ENCODE assay signal across 2 cellular contexts in the genomic region with DNA sequence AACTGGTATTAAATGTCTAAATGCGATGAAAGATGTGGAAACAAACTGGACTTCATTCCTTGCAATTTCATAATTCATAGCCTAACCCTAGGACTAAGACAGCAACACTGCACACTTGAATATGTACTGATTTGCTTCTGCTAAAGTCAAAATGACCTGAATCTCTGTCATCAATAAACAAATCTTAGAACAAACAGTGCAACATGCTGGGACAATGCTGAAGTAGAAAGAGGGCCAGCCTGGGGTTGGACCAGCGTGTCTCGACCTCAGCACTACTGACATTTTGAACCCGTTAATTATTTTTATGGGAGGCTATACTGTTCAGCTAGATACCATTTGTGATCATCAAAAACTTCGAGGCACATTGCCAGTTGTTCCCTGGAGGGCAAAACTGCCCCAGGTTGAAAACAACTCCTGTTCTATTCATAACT.
TF ChIP-seq lines count a peak whose summit lies in the region.

No MANE protein-coding gene starts in this region.

TF ChIP-seq in SK-N-SH, 30 proteins besides CTCF, POLR2A, EP300 and RAD21 (continued from another document):
- TF ChIP-seq, protein P1, sequence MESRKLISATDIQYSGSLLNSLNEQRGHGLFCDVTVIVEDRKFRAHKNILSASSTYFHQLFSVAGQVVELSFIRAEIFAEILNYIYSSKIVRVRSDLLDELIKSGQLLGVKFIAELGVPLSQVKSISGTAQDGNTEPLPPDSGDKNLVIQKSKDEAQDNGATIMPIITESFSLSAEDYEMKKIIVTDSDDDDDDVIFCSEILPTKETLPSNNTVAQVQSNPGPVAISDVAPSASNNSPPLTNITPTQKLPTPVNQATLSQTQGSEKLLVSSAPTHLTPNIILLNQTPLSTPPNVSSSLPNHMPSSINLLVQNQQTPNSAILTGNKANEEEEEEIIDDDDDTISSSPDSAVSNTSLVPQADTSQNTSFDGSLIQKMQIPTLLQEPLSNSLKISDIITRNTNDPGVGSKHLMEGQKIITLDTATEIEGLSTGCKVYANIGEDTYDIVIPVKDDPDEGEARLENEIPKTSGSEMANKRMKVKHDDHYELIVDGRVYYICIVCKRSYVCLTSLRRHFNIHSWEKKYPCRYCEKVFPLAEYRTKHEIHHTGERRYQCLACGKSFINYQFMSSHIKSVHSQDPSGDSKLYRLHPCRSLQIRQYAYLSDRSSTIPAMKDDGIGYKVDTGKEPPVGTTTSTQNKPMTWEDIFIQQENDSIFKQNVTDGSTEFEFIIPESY (IDR thresholded peaks at IDR 0.05; ENCODE audit: borderline replicate concordance, low read depth) = no peak
- TF ChIP-seq GATA2 (CRISPR knock-in tag; IDR thresholded peaks at IDR 0.05) (no peak), RXRA (IDR thresholded peaks at IDR 0.05; ENCODE audit: borderline replicate concordance, low read depth) (no peak), TCF12 (IDR thresholded peaks at IDR 0.05) (no peak), SMC3 (IDR thresholded peaks at IDR 0.05; ENCODE audit: low read depth, low read length) (no peak), SIN3A (IDR thresholded peaks at IDR 0.05; ENCODE audit: borderline replicate concordance, low read depth, low read length) (no peak)
- TF ChIP-seq, protein P2, sequence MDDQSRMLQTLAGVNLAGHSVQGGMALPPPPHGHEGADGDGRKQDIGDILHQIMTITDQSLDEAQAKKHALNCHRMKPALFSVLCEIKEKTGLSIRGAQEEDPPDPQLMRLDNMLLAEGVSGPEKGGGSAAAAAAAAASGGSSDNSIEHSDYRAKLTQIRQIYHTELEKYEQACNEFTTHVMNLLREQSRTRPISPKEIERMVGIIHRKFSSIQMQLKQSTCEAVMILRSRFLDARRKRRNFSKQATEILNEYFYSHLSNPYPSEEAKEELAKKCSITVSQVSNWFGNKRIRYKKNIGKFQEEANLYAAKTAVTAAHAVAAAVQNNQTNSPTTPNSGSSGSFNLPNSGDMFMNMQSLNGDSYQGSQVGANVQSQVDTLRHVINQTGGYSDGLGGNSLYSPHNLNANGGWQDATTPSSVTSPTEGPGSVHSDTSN (IDR thresholded peaks at IDR 0.05) = no peak

TF ChIP-seq in SK-N-SH treated with all-trans-retinoic acid at 6 μM for 48 hours, 23 proteins besides CTCF, POLR2A, EP300 and RAD21:
- TF ChIP-seq, protein P3, sequence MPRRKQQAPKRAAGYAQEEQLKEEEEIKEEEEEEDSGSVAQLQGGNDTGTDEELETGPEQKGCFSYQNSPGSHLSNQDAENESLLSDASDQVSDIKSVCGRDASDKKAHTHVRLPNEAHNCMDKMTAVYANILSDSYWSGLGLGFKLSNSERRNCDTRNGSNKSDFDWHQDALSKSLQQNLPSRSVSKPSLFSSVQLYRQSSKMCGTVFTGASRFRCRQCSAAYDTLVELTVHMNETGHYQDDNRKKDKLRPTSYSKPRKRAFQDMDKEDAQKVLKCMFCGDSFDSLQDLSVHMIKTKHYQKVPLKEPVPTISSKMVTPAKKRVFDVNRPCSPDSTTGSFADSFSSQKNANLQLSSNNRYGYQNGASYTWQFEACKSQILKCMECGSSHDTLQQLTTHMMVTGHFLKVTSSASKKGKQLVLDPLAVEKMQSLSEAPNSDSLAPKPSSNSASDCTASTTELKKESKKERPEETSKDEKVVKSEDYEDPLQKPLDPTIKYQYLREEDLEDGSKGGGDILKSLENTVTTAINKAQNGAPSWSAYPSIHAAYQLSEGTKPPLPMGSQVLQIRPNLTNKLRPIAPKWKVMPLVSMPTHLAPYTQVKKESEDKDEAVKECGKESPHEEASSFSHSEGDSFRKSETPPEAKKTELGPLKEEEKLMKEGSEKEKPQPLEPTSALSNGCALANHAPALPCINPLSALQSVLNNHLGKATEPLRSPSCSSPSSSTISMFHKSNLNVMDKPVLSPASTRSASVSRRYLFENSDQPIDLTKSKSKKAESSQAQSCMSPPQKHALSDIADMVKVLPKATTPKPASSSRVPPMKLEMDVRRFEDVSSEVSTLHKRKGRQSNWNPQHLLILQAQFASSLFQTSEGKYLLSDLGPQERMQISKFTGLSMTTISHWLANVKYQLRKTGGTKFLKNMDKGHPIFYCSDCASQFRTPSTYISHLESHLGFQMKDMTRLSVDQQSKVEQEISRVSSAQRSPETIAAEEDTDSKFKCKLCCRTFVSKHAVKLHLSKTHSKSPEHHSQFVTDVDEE (CRISPR knock-in tag; IDR thresholded peaks at IDR 0.05) = no peak
- TF ChIP-seq ESRRG (CRISPR knock-in tag; IDR thresholded peaks at IDR 0.05) = no peak
- TF ChIP-seq TOX (CRISPR knock-in tag; IDR thresholded peaks at IDR 0.05; ENCODE audit: borderline replicate concordance) = no peak
TF ChIP-seq in SK-N-SH treated with all-trans-retinoic acid at 6 μM for 48 hours: peak in this region for 0.
